2 cellular contexts compared by ENCODE assay signal in genomic region chr5:1464511-1464910, GRCh38.
TF ChIP-seq lines count a peak whose summit lies in the region.

No MANE protein-coding gene starts in this region.

TF ChIP-seq in GM23338, 12 proteins besides CTCF, POLR2A, EP300 and RAD21:
- no peak for TF ChIP-seq CREB1 (CRISPR knock-in tag; IDR thresholded peaks at IDR 0.05; ENCODE audit: low read depth)
- no peak for TF ChIP-seq POLR2AphosphoS5 (IDR thresholded peaks at IDR 0.05; ENCODE audit: low read depth)
- TF ChIP-seq JUNB (IDR thresholded peaks at IDR 0.05; ENCODE audit: unreplicated experiment): no peak
- TF ChIP-seq REST (IDR thresholded peaks at IDR 0.05; ENCODE audit: unreplicated experiment): no peak
- no peak for TF ChIP-seq STAT1 (IDR thresholded peaks at IDR 0.05; ENCODE audit: unreplicated experiment)
- TF ChIP-seq ETS1 (IDR thresholded peaks at IDR 0.05): no peak
- TF ChIP-seq NANOG (IDR thresholded peaks at IDR 0.05; ENCODE audit: borderline replicate concordance): no peak
- no peak for TF ChIP-seq ZNF462 (CRISPR knock-in tag; IDR thresholded peaks at IDR 0.05)
- no peak for TF ChIP-seq EZH2phosphoT487 (IDR thresholded peaks at IDR 0.05; ENCODE audit: unreplicated experiment)
- no peak for TF ChIP-seq ZNF331 (CRISPR knock-in tag; IDR thresholded peaks at IDR 0.05; ENCODE audit: low read depth)
- no peak for TF ChIP-seq EZH2 (IDR thresholded peaks at IDR 0.05; ENCODE audit: low read depth, unreplicated experiment)
- TF ChIP-seq ZNF114 (CRISPR knock-in tag; IDR thresholded peaks at IDR 0.05): no peak

TF ChIP-seq in K562, 482 proteins besides CTCF, POLR2A, EP300 and RAD21:
- no peak for TF ChIP-seq JUNB (CRISPR knock-in tag; conservative IDR thresholded peaks at IDR 0.05)
- no peak for TF ChIP-seq RBFOX2 (IDR thresholded peaks at IDR 0.05; ENCODE audit: low read depth, low read length)
- TF ChIP-seq IRF1 (CRISPR knock-in tag; IDR thresholded peaks at IDR 0.05; ENCODE audit: borderline replicate concordance): no peak
- TF ChIP-seq DPF2 (IDR thresholded peaks at IDR 0.05): no peak
- TF ChIP-seq KLF16 (IDR thresholded peaks at IDR 0.05): no peak
- no peak for TF ChIP-seq ZHX1 (conservative IDR thresholded peaks at IDR 0.05; ENCODE audit: low read length)
- peak; percentile 5; the same call in 1 of the 2 replicates for TF ChIP-seq MAX (CRISPR knock-in tag; IDR thresholded peaks at IDR 0.05)
- TF ChIP-seq ZBED1 (IDR thresholded peaks at IDR 0.05): no peak
- TF ChIP-seq KDM1A (IDR thresholded peaks at IDR 0.05): peak in 1 of 2 experiments; percentile 51; a peak in 1 of 4 replicates
- no peak for TF ChIP-seq MXI1 (IDR thresholded peaks at IDR 0.05; ENCODE audit: low read depth, low read length)
